1 cellular context compared by ENCODE assay signal in genomic region chr22:31339148-31339832, GRCh38.
TF ChIP-seq lines count a peak whose summit lies in the region.

No MANE protein-coding gene starts in this region.

TF ChIP-seq in HepG2, 621 proteins besides CTCF, POLR2A, EP300 and RAD21 (continued from another document and continues in another):
- TF ChIP-seq SYNCRIP (IDR thresholded peaks at IDR 0.05; ENCODE audit: insufficient read depth, low read depth, low read length) (no peak), PAF1 (CRISPR knock-in tag; IDR thresholded peaks at IDR 0.05) (no peak), CAMTA2 (CRISPR knock-in tag; IDR thresholded peaks at IDR 0.05; ENCODE audit: borderline replicate concordance) (no peak), ZNF230 (CRISPR knock-in tag; IDR thresholded peaks at IDR 0.05) (no peak), BCL6 (CRISPR knock-in tag; IDR thresholded peaks at IDR 0.05) (peak; percentile 94), ELF1 (CRISPR knock-in tag; IDR thresholded peaks at IDR 0.05) (0 out of 2 replicates have a peak, but pooled peaks have one; percentile 12), ELK4 (CRISPR knock-in tag; IDR thresholded peaks at IDR 0.05; ENCODE audit: borderline replicate concordance) (no peak), FOXO4 (CRISPR knock-in tag; conservative IDR thresholded peaks at IDR 0.05) (no peak), KLF9 (CRISPR knock-in tag; IDR thresholded peaks at IDR 0.05; ENCODE audit: low read depth) (no peak), RCOR2 (CRISPR knock-in tag; IDR thresholded peaks at IDR 0.05) (no peak; the same call in 1 of the 2 replicates), MTA3 (CRISPR knock-in tag; IDR thresholded peaks at IDR 0.05) (no peak), ZBTB7A (CRISPR knock-in tag; IDR thresholded peaks at IDR 0.05) (no peak), DDIT3 (CRISPR knock-in tag; IDR thresholded peaks at IDR 0.05) (no peak), KMT2A (CRISPR knock-in tag; IDR thresholded peaks at IDR 0.05) (no peak), ZIK1 (CRISPR knock-in tag; IDR thresholded peaks at IDR 0.05; ENCODE audit: borderline replicate concordance, low read depth) (no peak), TAF15 (IDR thresholded peaks at IDR 0.05; ENCODE audit: low read depth, low read length, poor library complexity, severe bottlenecking) (no peak), JUN (CRISPR knock-in tag; IDR thresholded peaks at IDR 0.05) (no peak), MTERF4 (CRISPR knock-in tag; IDR thresholded peaks at IDR 0.05) (no peak), ZNF317 (CRISPR knock-in tag; IDR thresholded peaks at IDR 0.05) (no peak), RBFOX2 (IDR thresholded peaks at IDR 0.05; ENCODE audit: low read depth, low read length) (peak; percentile 52; the same call in 1 of the 2 replicates), MTA1 (CRISPR knock-in tag; IDR thresholded peaks at IDR 0.05; ENCODE audit: borderline replicate concordance) (no peak), MEF2D (CRISPR knock-in tag; IDR thresholded peaks at IDR 0.05) (no peak), ZNF713 (CRISPR knock-in tag; IDR thresholded peaks at IDR 0.05) (no peak), ZNF30 (CRISPR knock-in tag; IDR thresholded peaks at IDR 0.05) (no peak), ZFY (CRISPR knock-in tag; IDR thresholded peaks at IDR 0.05) (no peak), GMEB2 (CRISPR knock-in tag; IDR thresholded peaks at IDR 0.05; ENCODE audit: low read depth) (no peak), SRSF1 (optimal IDR thresholded peaks at IDR 0.05; ENCODE audit: low read depth, low read length) (no peak), CSRNP2 (CRISPR knock-in tag; conservative IDR thresholded peaks at IDR 0.05; ENCODE audit: low read depth) (no peak), ZNF343 (CRISPR knock-in tag; IDR thresholded peaks at IDR 0.05) (no peak), ZMYM3 (CRISPR knock-in tag; IDR thresholded peaks at IDR 0.05) (peak; percentile 39; the same call in 1 of the 2 replicates), ZNF770 (CRISPR knock-in tag; IDR thresholded peaks at IDR 0.05) (no peak), MAFK (conservative IDR thresholded peaks at IDR 0.05 in 1 of 2, IDR thresholded peaks at IDR 0.05 in 1 of 2; ENCODE audit: low read length in 2 of 2) (peak; percentile 25 to 27; a peak in 2 of 4 replicates), ZNF431 (CRISPR knock-in tag; IDR thresholded peaks at IDR 0.05; ENCODE audit: borderline replicate concordance, low read depth) (no peak), IRF2 (CRISPR knock-in tag; IDR thresholded peaks at IDR 0.05) (peak; percentile 40; the same call in 1 of the 2 replicates), USF2 (IDR thresholded peaks at IDR 0.05; ENCODE audit: low read depth, low read length) (no peak), USF2 (CRISPR knock-in tag; IDR thresholded peaks at IDR 0.05; ENCODE audit: borderline replicate concordance) (no peak), GATAD1 (CRISPR knock-in tag; IDR thresholded peaks at IDR 0.05) (no peak), ZNF12 (CRISPR knock-in tag; IDR thresholded peaks at IDR 0.05) (no peak), ZNF674 (CRISPR knock-in tag; IDR thresholded peaks at IDR 0.05; ENCODE audit: low read depth) (no peak), HMG20B (CRISPR knock-in tag; conservative IDR thresholded peaks at IDR 0.05) (no peak), RARA (CRISPR knock-in tag; IDR thresholded peaks at IDR 0.05) (peak; percentile 83), ZNF143 (CRISPR knock-in tag; IDR thresholded peaks at IDR 0.05) (0 out of 2 replicates have a peak, but pooled peaks have one; percentile 11), ZNF83 (CRISPR knock-in tag; IDR thresholded peaks at IDR 0.05; ENCODE audit: borderline replicate concordance) (no peak), ZFP1 (CRISPR knock-in tag; IDR thresholded peaks at IDR 0.05) (no peak), SOX6 (IDR thresholded peaks at IDR 0.05) (no peak), SOX6 (CRISPR knock-in tag; IDR thresholded peaks at IDR 0.05) (peak; percentile 81), JDP2 (CRISPR knock-in tag; IDR thresholded peaks at IDR 0.05; ENCODE audit: borderline replicate concordance) (no peak), ZNF552 (CRISPR knock-in tag; IDR thresholded peaks at IDR 0.05; ENCODE audit: borderline replicate concordance) (no peak), ZNF256 (CRISPR knock-in tag; conservative IDR thresholded peaks at IDR 0.05) (no peak), ERF (CRISPR knock-in tag; IDR thresholded peaks at IDR 0.05) (peak; percentile 31; the same call in 1 of the 2 replicates), ISL2 (CRISPR knock-in tag; IDR thresholded peaks at IDR 0.05) (peak; percentile 73), ZNF367 (CRISPR knock-in tag; IDR thresholded peaks at IDR 0.05; ENCODE audit: borderline replicate concordance) (no peak), ZNF891 (CRISPR knock-in tag; IDR thresholded peaks at IDR 0.05) (no peak), ZNF720 (CRISPR knock-in tag; IDR thresholded peaks at IDR 0.05) (no peak), FOXP1 (IDR thresholded peaks at IDR 0.05) (no peak), FOXP1 (CRISPR knock-in tag; IDR thresholded peaks at IDR 0.05) (peak; percentile 76), NPAS2 (CRISPR knock-in tag; IDR thresholded peaks at IDR 0.05; ENCODE audit: borderline replicate concordance) (no peak), ZNF569 (CRISPR knock-in tag; IDR thresholded peaks at IDR 0.05; ENCODE audit: borderline replicate concordance) (no peak), ZNF761 (CRISPR knock-in tag; conservative IDR thresholded peaks at IDR 0.05) (no peak), TCF12 (IDR thresholded peaks at IDR 0.05) (no peak), TCF12 (CRISPR knock-in tag; IDR thresholded peaks at IDR 0.05) (no peak), FOXO1 (CRISPR knock-in tag; IDR thresholded peaks at IDR 0.05) (peak; percentile 34; the same call in 1 of the 2 replicates), ZNF280B (CRISPR knock-in tag; IDR thresholded peaks at IDR 0.05; ENCODE audit: borderline replicate concordance) (no peak), ATRX (CRISPR knock-in tag; IDR thresholded peaks at IDR 0.05; ENCODE audit: borderline replicate concordance) (no peak), ZNF530 (CRISPR knock-in tag; IDR thresholded peaks at IDR 0.05; ENCODE audit: low read depth) (no peak), ZFYVE20 (CRISPR knock-in tag; IDR thresholded peaks at IDR 0.05; ENCODE audit: borderline replicate concordance, low read depth) (no peak), ZNF276 (CRISPR knock-in tag; IDR thresholded peaks at IDR 0.05; ENCODE audit: low read depth) (no peak)
